ENCODE assay signal across 8 cellular contexts in the genomic region with DNA sequence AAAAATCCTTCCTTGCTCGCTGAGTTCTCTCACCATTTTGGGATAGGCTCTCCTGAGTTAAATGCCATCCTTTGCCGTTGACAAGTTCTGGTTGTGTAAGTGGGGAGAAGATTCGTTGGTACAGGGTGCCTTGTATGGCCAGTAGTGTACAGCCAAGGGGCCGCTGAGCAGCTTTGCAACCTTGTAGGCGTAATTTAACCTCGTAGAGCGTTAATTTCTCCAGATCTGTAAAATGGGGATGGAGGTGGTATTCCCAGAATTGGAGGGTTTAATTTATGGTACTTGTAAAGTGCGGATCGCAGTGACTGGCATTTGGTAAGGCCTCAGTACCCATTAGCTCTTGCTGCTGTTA. TPM values are rescaled to one million over a fixed set of nuclear protein-coding genes. Genes with fewer than 3 reads are reported as not detected.
A peak's percentile ranks its signal among the peaks of the same experiment; 100 is the strongest.
DNase-seq lines count a peak whose midpoint lies in the region; ATAC-seq, FAIRE-seq and TF ChIP-seq lines count a peak whose summit lies in the region.

No MANE protein-coding gene starts in this region.

- no peak for ATAC-seq in HG02763 (IDR thresholded peaks at IDR 0.05; ENCODE audit: unreplicated experiment)

- CTCF ChIA-PET in activated CD4-positive, alpha-beta T cell treated with anti-CD3 and anti-CD28 coated beads, Interleukin-2, amount 10 ng/mL, durations not matched to agents 7 days and 5 days (lab: Charles Lee): interaction anchor here (1.4 to 1.6 kb wide), 5 partner anchors 18 to 166 kb away, joined by 3 to 5 read pairs (median 3); no protein-coding TSS in a partner anchor

- no peaks in the 10 kb centered on the region for H3K27me3 Mint-ChIP-seq in activated CD4-positive, alpha-beta T cell treated with anti-CD3 and anti-CD28 coated beads, Interleukin-2, amount 10 ng/mL, durations not matched to agents 7 days and 5 days
- H3K27me3 Mint-ChIP-seq in immature natural killer cell (ENCODE audit: low read depth in 3 of 3): peaks cover 4 to 29% (median 17%) of the 10 kb centered on the region in 3 donors

- POLR2A ChIA-PET in activated CD4-positive, alpha-beta T cell treated with anti-CD3 and anti-CD28 coated beads, Interleukin-2, amount 10 ng/mL, durations not matched to agents 7 days and 5 days (lab: Charles Lee): interaction anchor here (0.5 to 1.4 kb wide), 2 partner anchors 41 to 53 kb away, joined by 3 read pairs; no protein-coding TSS in a partner anchor

- intact Hi-C loops in posterior vena cava (cut with DNase I): no loop called here

- no peaks in the 10 kb centered on the region for H3K27me3 ChIP-seq in WERI-Rb-1 (ENCODE audit: insufficient read depth, low read depth, severe bottlenecking)

- no peak for TF ChIP-seq POLR2A in GM12891 (IDR thresholded peaks at IDR 0.05; ENCODE audit: low read depth, low read length)

- no peaks in the 10 kb centered on the region for H3K9me3 Mint-ChIP-seq in activated CD4-positive, alpha-beta T cell treated with anti-CD3 and anti-CD28 coated beads, Interleukin-2, amount 10 ng/mL, durations not matched to agents 7 days and 5 days
- no peaks in the 10 kb centered on the region for H3K9me3 Mint-ChIP-seq in immature natural killer cell

- no peaks in the 10 kb centered on the region; the same call in 1 of the 2 replicates for H3K36me3 ChIP-seq in WERI-Rb-1

- peak overlapping the region; percentile 72 for H3K4me3 ChIP-seq in WERI-Rb-1 (ENCODE audit: low read depth, low read length)

- no peak for DNase-seq in activated CD4-positive, alpha-beta T cell treated with anti-CD3 and anti-CD28 coated beads, Interleukin-2, amount 10 ng/mL, durations not matched to agents 7 days and 5 days
- DNase-seq in activated CD4-positive, alpha-beta T cell treated with anti-CD3 and anti-CD28 coated beads, Interleukin-2, amount 50 U/mL, for 1 hour: no peak
- DNase-seq in WERI-Rb-1 (no peak), immature natural killer cell (no peak), superior temporal gyrus (ENCODE audit: extremely low spot score) (peak; percentile 41), GM12891 (ENCODE audit: insufficient read length, low spot score) (no peak), posterior vena cava (ENCODE audit: low spot score) (no peak)

- H3K27ac Mint-ChIP-seq in activated CD4-positive, alpha-beta T cell treated with anti-CD3 and anti-CD28 coated beads, Interleukin-2, amount 10 ng/mL, durations not matched to agents 7 days and 5 days: peak overlapping the region; percentile 93
- H3K27ac Mint-ChIP-seq in immature natural killer cell: peak overlapping the region; percentile 86 to 96 (median 95)

- no peaks in the 10 kb centered on the region for H3K9me3 ChIP-seq in WERI-Rb-1 (ENCODE audit: severe bottlenecking)

- H3K36me3 Mint-ChIP-seq in activated CD4-positive, alpha-beta T cell treated with anti-CD3 and anti-CD28 coated beads, Interleukin-2, amount 10 ng/mL, durations not matched to agents 7 days and 5 days (ENCODE audit: low read depth): peaks cover 19% of the 10 kb centered on the region
- no peaks in the 10 kb centered on the region for H3K36me3 Mint-ChIP-seq in immature natural killer cell

- peaks cover 69% of the 10 kb centered on the region for H3K4me1 Mint-ChIP-seq in activated CD4-positive, alpha-beta T cell treated with anti-CD3 and anti-CD28 coated beads, Interleukin-2, amount 10 ng/mL, durations not matched to agents 7 days and 5 days
- H3K4me1 Mint-ChIP-seq in immature natural killer cell: peaks cover 74 to 78% of the 10 kb centered on the region in 2 donors

- peak overlapping the region; percentile 98 for H3K27ac ChIP-seq in WERI-Rb-1

- H3K4me3 Mint-ChIP-seq in activated CD4-positive, alpha-beta T cell treated with anti-CD3 and anti-CD28 coated beads, Interleukin-2, amount 10 ng/mL, durations not matched to agents 7 days and 5 days: peak overlapping the region; percentile 76
- H3K4me3 Mint-ChIP-seq in immature natural killer cell: peak overlapping the region; percentile 79 to 91 (median 87)

- FAIRE-seq in GM12891 (lab: Jason Lieb, UNC): no peak

- TF ChIP-seq CTCF in WERI-Rb-1 (IDR thresholded peaks at IDR 0.05; ENCODE audit: low read depth, low read length): no peak

TF ChIP-seq in GM12891, 5 proteins besides CTCF, POLR2A, EP300 and RAD21:
- TF ChIP-seq SPI1 (IDR thresholded peaks at IDR 0.05; ENCODE audit: low read depth, low read length) (no peak), POLR2AphosphoS5 (IDR thresholded peaks at IDR 0.05; ENCODE audit: low read depth, low read length) (no peak), TAF1 (IDR thresholded peaks at IDR 0.05; ENCODE audit: low read depth, low read length) (no peak), POU2F2 (IDR thresholded peaks at IDR 0.05; ENCODE audit: low read depth, low read length) (no peak), PAX5 (IDR thresholded peaks at IDR 0.05; ENCODE audit: insufficient read depth, low read length, severe bottlenecking) (no peak)

RNA-seq across cellular contexts. Expression of a gene that starts 1.4 kb away (rescaled TPM):
- 10 to 100 TPM; 11.7 to 13.8 TPM for total RNA-seq in activated CD4-positive, alpha-beta T cell treated with anti-CD3 and anti-CD28 coated beads, Interleukin-2, amount 10 ng/mL, durations not matched to agents 7 days and 5 days
- 10 to 100 TPM; 15.0 to 18.7 (median 15.3) TPM for polyA plus RNA-seq in immature natural killer cell
- polyA plus RNA-seq in GM12891 (2012; ENCODE audit: low read depth, missing spikeins): 3.1 TPM
- total RNA-seq in posterior vena cava: 1 to 10 TPM; 5.7 to 7.5 TPM

RNA-seq across cellular contexts. Expression of a gene that starts 1.7 kb away (rescaled TPM):
- 1 to 10 TPM; 5.6 to 6.8 TPM for total RNA-seq in activated CD4-positive, alpha-beta T cell treated with anti-CD3 and anti-CD28 coated beads, Interleukin-2, amount 10 ng/mL, durations not matched to agents 7 days and 5 days
- 1 to 10 TPM in 2 of 3 donors, under 1 TPM in 1; 0.88 to 4.8 (median 3.5) TPM for polyA plus RNA-seq in immature natural killer cell
- polyA plus RNA-seq in GM12891 (2012; ENCODE audit: low read depth, missing spikeins): 1.7 TPM
- total RNA-seq in posterior vena cava: 1 to 10 TPM; 1.7 to 1.9 TPM

RNA-seq across cellular contexts. Expression of a gene that starts 44.8 kb away (rescaled TPM):
- total RNA-seq in activated CD4-positive, alpha-beta T cell treated with anti-CD3 and anti-CD28 coated beads, Interleukin-2, amount 10 ng/mL, durations not matched to agents 7 days and 5 days: 10 to 100 TPM; 72.5 to 82.3 TPM
- 100 to 1,000 TPM; 146 to 193 (median 169) TPM for polyA plus RNA-seq in immature natural killer cell
- polyA plus RNA-seq in GM12891 (2012; ENCODE audit: low read depth, missing spikeins): 84.6 TPM
- 10 to 100 TPM; 43.4 to 58.9 TPM for total RNA-seq in posterior vena cava
